Comparison of ENCODE assay signal across 18 cellular contexts in the genomic region with DNA sequence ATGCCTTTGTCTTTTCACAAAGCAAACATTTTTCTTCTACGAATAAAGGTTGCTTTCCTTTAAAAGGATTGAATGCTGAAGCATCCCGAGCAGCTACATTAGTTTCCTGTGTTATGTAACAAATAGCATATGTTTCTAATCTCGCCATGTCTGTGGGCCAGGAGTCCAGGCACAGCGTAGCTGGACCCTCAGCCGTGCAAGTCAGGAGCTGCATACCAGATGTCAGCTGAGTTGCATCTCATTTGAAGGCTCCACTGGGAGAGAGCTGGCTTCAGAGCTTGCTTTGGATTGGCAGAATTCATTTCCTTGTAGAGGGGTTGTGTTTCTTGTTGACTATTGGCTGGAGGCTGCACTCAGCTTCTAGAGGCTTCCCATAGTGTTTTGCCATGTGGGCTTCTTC. TPM values are rescaled to one million over a fixed set of nuclear protein-coding genes. Genes with fewer than 3 reads are reported as not detected.
DNase-seq lines count a peak whose midpoint lies in the region; TF ChIP-seq lines count a peak whose summit lies in the region.
"Had no signal": no experiment of that assay in that cellular context is flagged by ENCODE, and none has a peak within 500 bp of the region (broad histone marks: within the 10 kb centered on the region; RNA-seq: fewer than 3 reads in every experiment).

No MANE protein-coding gene starts in this region.

- peaks cover 2% of the 10 kb centered on the region for H3K36me3 Mint-ChIP-seq in neural progenitor cell

- H3K9me3 ChIP-seq in neural progenitor cell (ENCODE audit: low read depth) = peaks cover 9% of the 10 kb centered on the region

- TF ChIP-seq CTCF in neural progenitor cell (IDR thresholded peaks at IDR 0.05) = no peak

- H3K27me3 Mint-ChIP-seq in neural progenitor cell (ENCODE audit: insufficient read depth, low read depth) = peaks cover 5% of the 10 kb centered on the region

- DNase-seq in AG20443 (ENCODE audit: low spot score) (peak; percentile 82), RPMI7951 (ENCODE audit: low read depth) (peak; percentile 74), fibroblast of peridontal ligament (ENCODE audit: extremely low read depth) (peak; percentile 96), neural progenitor cell (ENCODE audit: low spot score) (no peak), NCI-H1694 (lab: John Stamatoyannopoulos, UW) (no peak), Kasumi-1 (lab: John Stamatoyannopoulos, UW) (no peak), hepatic stellate cell (ENCODE audit: low spot score) (no peak)
- DNase-seq in activated CD4-positive, alpha-beta T cell treated with anti-CD3 and anti-CD28 coated beads, Interleukin-2, amount 50 U/mL, for 1 hour = no peak
- DNase-seq: activated CD8-positive, alpha-beta T cell treated with anti-CD3 and anti-CD28 coated beads for 36 hours; DMS53; NCI-H187 treated with DMSO at 0.1 percent for 48 hours; NCI-H510A; stimulated activated CD4-positive, alpha-beta T cell treated with anti-CD3 and anti-CD28 coated beads, Interleukin-12 subunit alpha, Interleukin-12 subunit beta, amount 100 ng/mL, for 4 hours; stimulated activated naive CD8-positive, alpha-beta T cell treated with anti-CD3 and anti-CD28 coated beads, Interleukin-15, amount 100 ng/mL, for 72 hours had no signal

- no peaks in the 10 kb centered on the region for H3K4me1 Mint-ChIP-seq in neural progenitor cell
- H3K4me1 Mint-ChIP-seq: activated T-helper 17 cell treated with anti-CD3 and anti-CD28 coated beads, Interleukin-2, amount 50 U/mL, for 72 hours had no signal

- H3F3A ChIP-seq in neural progenitor cell (ENCODE audit: low read depth) = no peaks in the 10 kb centered on the region

- H3K9ac ChIP-seq in neural progenitor cell = no peak overlapping the region
- H3K9ac ChIP-seq: BLaER1 treated with 17β-estradiol and CSF1 and Interleukin-3, amounts not matched to agents 10 nM and 100 nM; parathyroid adenoma had no signal

- no peaks in the 10 kb centered on the region for H3K36me3 ChIP-seq in neural progenitor cell
- H3K36me3 ChIP-seq: BLaER1 treated with 17β-estradiol and CSF1 and Interleukin-3, amounts not matched to agents 10 nM and 100 nM had no signal

- peaks cover 18% of the 10 kb centered on the region for H3K9me3 Mint-ChIP-seq in neural progenitor cell
- H3K9me3 Mint-ChIP-seq: activated T-helper 17 cell treated with anti-CD3 and anti-CD28 coated beads, Interleukin-2, amount 50 U/mL, for 72 hours; stimulated activated naive CD8-positive, alpha-beta T cell treated with anti-CD3 and anti-CD28 coated beads, Interleukin-15, amount 100 ng/mL, for 72 hours had no signal

- H2AFZ ChIP-seq in neural progenitor cell (replicated peaks) = peak overlapping the region; percentile 68
- H2AFZ ChIP-seq: parathyroid adenoma had no signal

- no peaks in the 10 kb centered on the region for H4K20me1 ChIP-seq in neural progenitor cell (ENCODE audit: low read depth)
- H4K20me1 ChIP-seq: BLaER1 treated with 17β-estradiol and CSF1 and Interleukin-3, amounts not matched to agents 10 nM and 100 nM had no signal

- no peaks in the 10 kb centered on the region for H3K79me2 ChIP-seq in neural progenitor cell (ENCODE audit: low read depth)
- H3K79me2 ChIP-seq: parathyroid adenoma had no signal

- H3K27ac ChIP-seq in neural progenitor cell = no peak overlapping the region
- H3K27ac ChIP-seq: BLaER1 treated with 17β-estradiol and CSF1 and Interleukin-3, amounts not matched to agents 10 nM and 100 nM; epithelial cell of prostate; parathyroid adenoma had no signal

- H3K27me3 ChIP-seq in neural progenitor cell = no peaks in the 10 kb centered on the region
- H3K27me3 ChIP-seq: BLaER1 treated with 17β-estradiol and CSF1 and Interleukin-3, amounts not matched to agents 10 nM and 100 nM had no signal

- no peak overlapping the region for H3K4me2 ChIP-seq in neural progenitor cell
- H3K4me2 ChIP-seq: BLaER1 treated with 17β-estradiol and CSF1 and Interleukin-3, amounts not matched to agents 10 nM and 100 nM had no signal

- H3K4me3 ChIP-seq in neural progenitor cell = no peak overlapping the region
- H3K4me3 ChIP-seq: BLaER1 treated with 17β-estradiol and CSF1 and Interleukin-3, amounts not matched to agents 10 nM and 100 nM had no signal

- no peak overlapping the region for H3K4me3 Mint-ChIP-seq in neural progenitor cell
- H3K4me3 Mint-ChIP-seq: activated CD8-positive, alpha-beta T cell treated with anti-CD3 and anti-CD28 coated beads for 36 hours; activated T-helper 17 cell treated with anti-CD3 and anti-CD28 coated beads, Interleukin-2, amount 50 U/mL, for 72 hours; stimulated activated naive CD8-positive, alpha-beta T cell treated with anti-CD3 and anti-CD28 coated beads, Interleukin-15, amount 100 ng/mL, for 72 hours had no signal

- H3K4me1 ChIP-seq in neural progenitor cell = no peaks in the 10 kb centered on the region
- H3K4me1 ChIP-seq: parathyroid adenoma had no signal

- H3K27ac Mint-ChIP-seq in neural progenitor cell = peak overlapping the region; percentile 30
- H3K27ac Mint-ChIP-seq: activated CD8-positive, alpha-beta T cell treated with anti-CD3 and anti-CD28 coated beads for 36 hours; activated T-helper 17 cell treated with anti-CD3 and anti-CD28 coated beads, Interleukin-2, amount 50 U/mL, for 72 hours; stimulated activated naive CD8-positive, alpha-beta T cell treated with anti-CD3 and anti-CD28 coated beads, Interleukin-15, amount 100 ng/mL, for 72 hours had no signal

RNA-seq across cellular contexts. Expression of a gene that starts 16.0 kb away (rescaled TPM):
- 56.3 and 56.7 TPM in 2 replicates for total RNA-seq in RPMI7951 (2014; rRNA removed; shearing (Covaris generic))
- total RNA-seq in neural progenitor cell (ENCODE audit: low replicate concordance) = 64.2 and 80.5 TPM in 2 replicates

Comparison
In these comparisons a context has a peak if more than half of its experiments do, and no peak if none do; other contexts are left out.
1. DNase-seq: peak in AG20443 (single experiment), RPMI7951 (single experiment) and fibroblast of peridontal ligament (single experiment); none in neural progenitor cell (single experiment), activated CD4-positive, alpha-beta T cell treated with anti-CD3 and anti-CD28 coated beads, Interleukin-2, amount 50 U/mL, for 1 hour (single experiment), NCI-H1694 (single experiment), Kasumi-1 (0 of 2) and hepatic stellate cell (single experiment).